Comparison of ENCODE assay signal across 16 cellular contexts in the genomic region with DNA sequence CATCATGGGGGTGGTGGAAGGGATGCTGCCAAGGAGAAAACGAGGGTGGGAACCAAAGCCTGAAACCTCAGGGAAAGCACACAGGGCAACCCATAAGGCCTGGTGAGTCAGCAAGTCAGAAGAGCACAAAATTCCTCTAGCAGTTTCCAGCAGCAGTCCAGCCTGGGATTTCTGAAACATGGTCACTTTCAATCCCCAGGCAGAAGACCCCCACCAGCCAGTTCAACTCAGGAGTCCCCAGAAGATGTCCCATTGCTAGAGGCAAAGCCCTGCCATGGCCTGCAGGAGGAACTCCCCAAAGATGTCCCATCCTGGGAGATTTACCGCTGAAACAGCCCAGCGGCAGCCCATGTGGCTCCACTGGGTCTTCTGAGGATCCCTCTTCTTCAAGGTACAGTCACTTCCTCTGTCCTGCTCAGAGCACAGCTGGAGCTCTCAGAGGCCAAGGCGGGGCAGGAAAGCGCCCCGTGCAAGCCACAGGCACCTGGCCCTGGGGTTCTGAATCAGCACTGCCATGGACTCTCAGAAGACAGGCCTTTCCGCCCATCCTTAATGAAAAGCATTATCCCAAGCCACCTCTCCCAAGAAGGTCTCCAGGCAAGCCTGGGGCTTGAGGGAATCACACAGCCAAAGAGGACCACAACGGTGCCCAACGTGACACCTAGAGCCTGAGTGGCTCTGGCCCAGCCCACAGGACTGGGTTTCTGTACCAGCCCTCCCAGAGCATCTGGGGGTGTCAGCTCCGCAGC.
"Had no signal": no experiment of that assay in that cellular context is flagged by ENCODE, and none has a peak within 500 bp of the region (broad histone marks: within the 10 kb centered on the region; RNA-seq: fewer than 3 reads in every experiment).

No MANE protein-coding gene starts in this region.

- H3K9me3 ChIP-seq: adrenal gland, gastrocnemius medialis, heart right ventricle, lower lobe of right lung, ovary had no signal

- DNase-seq: activated B cell treated with CpG ODN at 0.5 μM for 24 hours; activated CD4-positive, alpha-beta T cell treated with anti-CD3 and anti-CD28 coated beads, Interleukin-2, amount 10 ng/mL, durations not matched to agents 24 days and 14 days; activated CD8-positive, alpha-beta memory T cell treated with anti-CD3 and anti-CD28 coated beads, Interleukin-2, amount 50 U/mL, for 48 hours; activated naive CD4-positive, alpha-beta T cell treated with Interleukin-2 at 50 U/mL for 16 hours; adrenal gland; erythroblast; gastrocnemius medialis; heart right ventricle; lower lobe of right lung; stimulated activated CD4-positive, alpha-beta T cell treated with anti-CD3 and anti-CD28 coated beads, Interleukin-2, amount 100 ng/mL, for 48 hours; stimulated activated naive CD4-positive, alpha-beta T cell; T-helper 17 cell had no signal

- H3K9ac ChIP-seq: neural progenitor cell had no signal

- H3K27ac ChIP-seq: adrenal gland, cardiac muscle cell, dorsolateral prefrontal cortex, gastrocnemius medialis, heart right ventricle, lower lobe of right lung, neural progenitor cell, ovary had no signal

- H3K36me3 ChIP-seq: adrenal gland, cardiac muscle cell, gastrocnemius medialis, heart right ventricle, lower lobe of right lung, neural progenitor cell, ovary had no signal

- H3K27me3 ChIP-seq: adrenal gland, cardiac muscle cell, dorsolateral prefrontal cortex, gastrocnemius medialis, heart right ventricle, neural progenitor cell, ovary had no signal

- H3K4me2 ChIP-seq: neural progenitor cell had no signal

- ATAC-seq: gastrocnemius medialis, lower lobe of right lung, T-helper 17 cell had no signal

- H3K4me1 ChIP-seq: adrenal gland, gastrocnemius medialis, heart right ventricle, lower lobe of right lung, neural progenitor cell had no signal

- H3K4me3 ChIP-seq: adrenal gland, cardiac muscle cell, dorsolateral prefrontal cortex, gastrocnemius medialis, heart right ventricle, lower lobe of right lung, neural progenitor cell, ovary had no signal
